ENCODE assay signal across 19 cellular contexts in the genomic region with DNA sequence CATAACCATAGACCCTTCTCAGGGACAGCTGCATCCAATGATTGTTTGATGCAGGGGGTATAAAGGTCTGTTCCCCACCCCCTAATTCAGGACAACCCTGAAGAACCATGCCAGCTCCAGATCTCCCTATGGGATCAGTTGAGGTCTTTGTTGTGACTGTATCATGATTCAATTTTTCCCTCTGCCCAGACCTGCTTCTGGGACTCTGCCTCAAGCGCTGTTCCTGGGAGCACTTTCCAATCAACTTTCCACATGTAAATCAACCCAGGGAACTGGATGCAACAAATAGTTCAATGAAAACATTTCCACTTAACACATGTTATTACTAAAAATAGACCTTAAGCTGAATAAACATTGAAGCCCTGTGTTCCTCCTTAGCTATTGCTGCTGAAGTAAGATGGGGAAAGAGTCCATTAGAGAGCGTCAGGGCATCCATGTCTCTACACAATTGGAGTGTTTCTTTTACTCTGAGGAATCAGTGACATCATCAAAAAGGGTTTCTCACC.
"Had no signal": no experiment of that assay in that cellular context is flagged by ENCODE, and none has a peak within 500 bp of the region (broad histone marks: within the 10 kb centered on the region; RNA-seq: fewer than 3 reads in every experiment).

No MANE protein-coding gene starts in this region.

- H3K27me3 Mint-ChIP-seq: activated CD8-positive, alpha-beta T cell treated with anti-CD3 and anti-CD28 coated beads for 36 hours; naive thymus-derived CD4-positive, alpha-beta T cell; stimulated activated memory B cell treated with anti-CD40 and anti-IgM and Interleukin-4, amounts not matched to agents 10 μg/mL and 1 μg/mL and 100 μg/mL, for 72 hours had no signal

- H3K36me3 Mint-ChIP-seq: stimulated activated memory B cell treated with anti-CD40 and anti-IgM and Interleukin-4, amounts not matched to agents 10 μg/mL and 1 μg/mL and 100 μg/mL, for 72 hours had no signal

- H3K4me1 Mint-ChIP-seq: stimulated activated memory B cell treated with anti-CD40 and anti-IgM and Interleukin-4, amounts not matched to agents 10 μg/mL and 1 μg/mL and 100 μg/mL, for 72 hours had no signal

- H3K9me3 Mint-ChIP-seq: activated CD8-positive, alpha-beta T cell treated with anti-CD3 and anti-CD28 coated beads for 36 hours; naive thymus-derived CD4-positive, alpha-beta T cell; stimulated activated memory B cell treated with anti-CD40 and anti-IgM and Interleukin-4, amounts not matched to agents 10 μg/mL and 1 μg/mL and 100 μg/mL, for 72 hours had no signal

- ATAC-seq: activated CD8-positive, alpha-beta T cell treated with anti-CD3 and anti-CD28 coated beads for 36 hours; gastrocnemius medialis; lower lobe of right lung; naive thymus-derived CD4-positive, alpha-beta T cell; right cardiac atrium; stimulated activated memory B cell treated with anti-CD40 and anti-IgM and Interleukin-4, amounts not matched to agents 10 μg/mL and 1 μg/mL and 100 μg/mL, for 72 hours had no signal

- H3K27ac Mint-ChIP-seq: activated CD8-positive, alpha-beta T cell treated with anti-CD3 and anti-CD28 coated beads for 36 hours; stimulated activated memory B cell treated with anti-CD40 and anti-IgM and Interleukin-4, amounts not matched to agents 10 μg/mL and 1 μg/mL and 100 μg/mL, for 72 hours had no signal

- H3K4me3 Mint-ChIP-seq: activated CD8-positive, alpha-beta T cell treated with anti-CD3 and anti-CD28 coated beads for 36 hours; naive thymus-derived CD4-positive, alpha-beta T cell; stimulated activated memory B cell treated with anti-CD40 and anti-IgM and Interleukin-4, amounts not matched to agents 10 μg/mL and 1 μg/mL and 100 μg/mL, for 72 hours had no signal

- DNase-seq: activated CD4-positive, alpha-beta T cell treated with anti-CD3 and anti-CD28 coated beads for 1 hour; activated CD8-positive, alpha-beta memory T cell treated with anti-CD3 and anti-CD28 coated beads, Interleukin-2, amount 50 U/mL, for 4 hours; activated CD8-positive, alpha-beta T cell treated with anti-CD3 and anti-CD28 coated beads for 36 hours; activated naive CD4-positive, alpha-beta T cell treated with Interleukin-2 at 50 U/mL for 16 hours; amygdala; brain microvascular endothelial cell; esophagus squamous epithelium; gastrocnemius medialis; kidney glomerular epithelial cell; lower lobe of right lung; midbrain; naive thymus-derived CD4-positive, alpha-beta T cell; right cardiac atrium; stimulated activated CD4-positive, alpha-beta T cell treated with anti-CD3 and anti-CD28 coated beads, Interleukin-1b, Interleukin-23, amount 100 ng/mL, for 48 hours; SW 1271; T-helper 9 cell; transverse colon had no signal

- H3K9me3 ChIP-seq: esophagus squamous epithelium, gastrocnemius medialis, lower lobe of right lung, SJSA1, transverse colon had no signal
